ENCODE assay signal across 8 cellular contexts in the genomic region with DNA sequence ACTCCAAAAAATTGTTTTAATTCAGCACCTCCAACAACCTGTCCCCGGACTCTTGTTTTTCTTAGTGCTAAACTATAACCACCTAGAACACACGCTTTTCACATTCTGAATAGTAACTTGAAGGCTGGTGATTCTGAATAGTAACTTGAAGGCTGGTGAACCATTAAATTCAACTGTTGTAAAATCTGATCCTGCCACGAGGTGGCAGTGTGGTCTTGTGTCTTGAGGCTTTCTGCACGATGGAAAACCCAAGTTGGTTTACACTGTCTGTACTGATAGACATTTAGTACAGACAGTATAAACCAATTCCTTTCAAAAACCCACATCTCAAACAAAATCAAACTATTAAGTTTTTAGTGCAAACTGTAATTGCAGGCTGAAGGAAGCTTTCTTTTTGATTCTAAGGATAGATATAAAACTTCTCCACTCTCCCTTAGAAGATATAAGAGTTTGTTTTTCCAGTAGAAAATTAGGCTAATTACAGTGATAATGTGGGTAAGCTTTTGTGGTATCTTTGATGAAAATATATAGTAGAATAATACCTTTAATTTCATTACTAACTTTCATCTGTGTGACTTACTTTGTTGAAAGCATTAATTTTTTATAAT. TPM values are rescaled to one million over a fixed set of nuclear protein-coding genes. Genes with fewer than 3 reads are reported as not detected.
DNase-seq lines count a peak whose midpoint lies in the region; ATAC-seq and TF ChIP-seq lines count a peak whose summit lies in the region.

No MANE protein-coding gene starts in this region.

- H3K36me3 Mint-ChIP-seq in CD14-positive monocyte = peaks cover 9 to 12% of the 10 kb centered on the region in 2 donors
- H3K36me3 Mint-ChIP-seq in activated CD4-positive, alpha-beta memory T cell treated with anti-CD3 and anti-CD28 coated beads for 36 hours = peaks cover 2% of the 10 kb centered on the region

- CTCF ChIA-PET in activated CD4-positive, alpha-beta memory T cell treated with anti-CD3 and anti-CD28 coated beads for 36 hours (lab: Charles Lee) = interaction anchor here (0.6 to 7.6 kb wide), 15 partner anchors 10 to 1183 kb away, joined by 3 to 79 read pairs (median 3); no protein-coding TSS in a partner anchor

- peaks cover 11 to 23% (median 18%) of the 10 kb centered on the region in 7 donors for H3K9me3 Mint-ChIP-seq in CD14-positive monocyte
- peaks cover 7% of the 10 kb centered on the region for H3K9me3 Mint-ChIP-seq in activated CD4-positive, alpha-beta memory T cell treated with anti-CD3 and anti-CD28 coated beads for 36 hours

- TF ChIP-seq CTCF in CD14-positive monocyte (IDR thresholded peaks at IDR 0.05) = peak; percentile 87

- intact Hi-C loops in CD14-positive monocyte (cut with micrococcal nuclease) = loop anchor here (2.0 to 5.0 kb wide), 2 partner anchors 546 to 549 kb away; no protein-coding TSS in a partner anchor
- intact Hi-C loops in activated CD4-positive, alpha-beta memory T cell treated with anti-CD3 and anti-CD28 coated beads for 36 hours (cut with micrococcal nuclease) = loop anchor here (1.0 kb wide), 1 partner anchor 549 kb away; no protein-coding TSS in a partner anchor

- POLR2A ChIA-PET in activated CD4-positive, alpha-beta memory T cell treated with anti-CD3 and anti-CD28 coated beads for 36 hours (lab: Charles Lee) = no interaction called here

- no peak overlapping the region for H3K27ac Mint-ChIP-seq in CD14-positive monocyte
- H3K27ac Mint-ChIP-seq in activated CD4-positive, alpha-beta memory T cell treated with anti-CD3 and anti-CD28 coated beads for 36 hours = peak overlapping the region; percentile 9

- ATAC-seq in HG02852 (IDR thresholded peaks at IDR 0.05; ENCODE audit: unreplicated experiment) (peak; percentile 57), GM18520 (IDR thresholded peaks at IDR 0.05; ENCODE audit: unreplicated experiment) (no peak)

- no peak overlapping the region for H3K4me3 Mint-ChIP-seq in CD14-positive monocyte
- no peak overlapping the region for H3K4me3 Mint-ChIP-seq in activated CD4-positive, alpha-beta memory T cell treated with anti-CD3 and anti-CD28 coated beads for 36 hours

- peaks cover 10 to 16% (median 11%) of the 10 kb centered on the region in 3 donors for H3K27me3 Mint-ChIP-seq in CD14-positive monocyte (ENCODE audit: low read depth in 3 of 3)
- H3K27me3 Mint-ChIP-seq in activated CD4-positive, alpha-beta memory T cell treated with anti-CD3 and anti-CD28 coated beads for 36 hours = peaks cover 34% of the 10 kb centered on the region

- peaks cover 45% of the 10 kb centered on the region for H3K4me1 Mint-ChIP-seq in CD14-positive monocyte
- peaks cover 10% of the 10 kb centered on the region for H3K4me1 Mint-ChIP-seq in activated CD4-positive, alpha-beta memory T cell treated with anti-CD3 and anti-CD28 coated beads for 36 hours (ENCODE audit: low read depth)

- DNase-seq in CD14-positive monocyte (ENCODE audit: low spot score) (no peak), NCI-H748 treated with DMSO at 0.1 percent for 48 hours (lab: John Stamatoyannopoulos, UW) (peak; percentile 80), ecto neural progenitor cell (ENCODE audit: low spot score) (peak; percentile 81), medulla oblongata (ENCODE audit: extremely low spot score) (peak; percentile 97)
- DNase-seq in activated CD4-positive, alpha-beta memory T cell treated with anti-CD3 and anti-CD28 coated beads for 36 hours = peak; percentile 73
- DNase-seq in stimulated activated CD8-positive, alpha-beta memory T cell treated with anti-CD3 and anti-CD28 coated beads, Interleukin-15, amount 100 ng/mL, for 24 hours (ENCODE audit: low read depth) = peak; percentile 35

RNA-seq across cellular contexts. Expression of a gene that starts 57.6 kb away (rescaled TPM):
- polyA plus RNA-seq in CD14-positive monocyte = 100 to 1,000 TPM; 334 to 393 TPM
- total RNA-seq in activated CD4-positive, alpha-beta memory T cell treated with anti-CD3 and anti-CD28 coated beads for 36 hours = 100 to 1,000 TPM; 152 to 159 TPM
